In the genomic region with DNA sequence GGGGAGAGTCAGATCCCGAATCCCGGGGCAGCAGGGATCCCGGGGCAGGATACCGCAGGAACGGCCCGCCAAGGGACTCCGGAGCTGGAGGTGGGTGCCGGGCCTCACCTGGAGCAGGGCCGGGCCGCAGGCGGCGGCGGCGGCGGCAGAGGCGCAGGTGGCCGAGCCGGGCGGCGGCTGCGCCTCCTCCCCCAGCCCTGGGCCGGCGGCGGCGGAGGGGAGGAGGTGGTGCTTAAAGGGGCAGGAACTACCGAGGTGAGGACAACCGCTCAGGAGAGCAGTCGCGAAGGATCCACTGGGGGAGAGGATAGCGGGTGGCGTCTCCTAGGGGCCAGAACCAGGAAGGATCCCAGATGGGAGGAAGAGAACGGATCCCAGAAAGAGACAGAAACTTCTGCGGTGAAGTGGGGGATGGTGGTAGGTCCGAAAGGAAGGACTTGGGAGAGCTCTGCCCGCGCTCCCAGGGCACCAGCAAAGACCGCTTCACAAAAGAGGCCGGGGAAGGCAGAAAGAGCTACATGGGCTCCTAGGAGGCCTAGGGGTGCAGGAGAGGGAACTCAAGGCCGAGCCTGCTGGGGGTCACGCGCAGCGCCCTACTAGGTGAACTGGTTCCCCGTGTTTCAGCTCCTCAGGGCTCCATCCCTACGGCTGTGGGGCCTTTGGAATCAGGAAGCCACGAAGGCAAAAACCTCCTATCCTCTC, we compare ENCODE assay signal across 8 cellular contexts. TPM values are rescaled to one million over a fixed set of nuclear protein-coding genes. Genes with fewer than 3 reads are reported as not detected.
DNase-seq lines count a peak whose midpoint lies in the region; ATAC-seq and TF ChIP-seq lines count a peak whose summit lies in the region.

No MANE protein-coding gene starts in this region.

- peak; percentile 65 for TF ChIP-seq CTCF in AG10803 (conservative IDR thresholded peaks at IDR 0.05; ENCODE audit: low read length)

- peak; percentile 29 for ATAC-seq in GM18909 (IDR thresholded peaks at IDR 0.05; ENCODE audit: poor library complexity, unreplicated experiment)
- ATAC-seq in stimulated activated naive CD8-positive, alpha-beta T cell treated with anti-CD3 and anti-CD28 coated beads, Interleukin-15, Interleukin-2, amounts not matched to agents 100 U/mL and 50 U/mL, for 24 hours: peak; percentile 25

- WGBS in mesodermal cell (ENCODE audit: insufficient coverage in 2 of 2), 2 experiments: 1 to 2% methylated on average over 23 to 26 of the region's 45 CpGs

- H3K36me3 ChIP-seq in HUES6 (ENCODE audit: control insufficient read depth, insufficient read depth, low read length): peaks cover 29% of the 10 kb centered on the region
- H3K36me3 ChIP-seq in mesodermal cell (ENCODE audit: control insufficient read depth, insufficient read depth, low read length): peaks cover 25% of the 10 kb centered on the region

- DNase-seq in AG10803 (ENCODE audit: low read depth) (peak; percentile 78), NOMO-1 treated with dmso at 0.1 percent for 144 hours (lab: John Stamatoyannopoulos, UW; ENCODE audit: unreplicated experiment) (peak; percentile 54), activated T-cell treated with anti-CD3 and anti-CD28 coated beads for 4 hours (peak; percentile 37), epidermal melanocyte (ENCODE audit: insufficient read length, low spot score) (peak; percentile 67)
- DNase-seq in stimulated activated naive CD8-positive, alpha-beta T cell treated with anti-CD3 and anti-CD28 coated beads, Interleukin-15, Interleukin-2, amounts not matched to agents 100 U/mL and 50 U/mL, for 24 hours: peak; percentile 75

- H3K9ac ChIP-seq in HUES6 (ENCODE audit: low read length): peak overlapping the region; percentile 67

- H3K9me3 ChIP-seq in HUES6 (ENCODE audit: control insufficient read depth, insufficient read depth, low read depth, low read length) (no peaks in the 10 kb centered on the region), mesodermal cell (ENCODE audit: control insufficient read depth, low read length) (no peaks in the 10 kb centered on the region)

- no peaks in the 10 kb centered on the region for H3K27me3 ChIP-seq in HUES6 (ENCODE audit: control insufficient read depth, insufficient read depth, low read length)

- H3K4me3 ChIP-seq in AG10803 (ENCODE audit: low read length): peak overlapping the region; percentile 94
- peak overlapping the region; percentile 94 for H3K4me3 ChIP-seq in HUES6 (ENCODE audit: low read depth, low read length)
- peak overlapping the region; percentile 65 for H3K4me3 ChIP-seq in mesodermal cell (ENCODE audit: extremely low read depth, insufficient read depth, low read length, poor library complexity, severe bottlenecking)

- H3K4me1 ChIP-seq in HUES6 (ENCODE audit: control insufficient read depth, insufficient read depth, low read length): peaks cover 38% of the 10 kb centered on the region
- H3K4me1 ChIP-seq in mesodermal cell (ENCODE audit: control insufficient read depth, insufficient read depth, low read length, poor library complexity, severe bottlenecking): peaks cover 36% of the 10 kb centered on the region

- H3K27ac ChIP-seq in HUES6 (ENCODE audit: low read depth, low read length) (no peak overlapping the region), mesodermal cell (ENCODE audit: low read depth, low read length, severe bottlenecking) (peak overlapping the region; percentile 65)

RNA-seq across cellular contexts. Expression of a gene that starts 4.9 kb away (rescaled TPM):
- 127 TPM for polyA plus RNA-seq in mesodermal cell (2013, experiment 1 of 2)
- 95.9 TPM for polyA plus RNA-seq in mesodermal cell (2013, experiment 2 of 2)

RNA-seq across cellular contexts. Expression of a gene that starts 10.8 kb away (rescaled TPM):
- 803 TPM for polyA plus RNA-seq in mesodermal cell (2013, experiment 1 of 2)
- polyA plus RNA-seq in mesodermal cell (2013, experiment 2 of 2): 755 TPM

RNA-seq across cellular contexts. Expression of a gene that starts 53.1 kb away (rescaled TPM):
- 279 TPM for polyA plus RNA-seq in mesodermal cell (2013, experiment 1 of 2)
- polyA plus RNA-seq in mesodermal cell (2013, experiment 2 of 2): 307 TPM
